ENCODE assay signal across 9 cellular contexts in genomic region chr5:2750026-2750757, GRCh38. TPM values are rescaled to one million over a fixed set of nuclear protein-coding genes. Genes with fewer than 3 reads are reported as not detected.
A peak's percentile ranks its signal among the peaks of the same experiment; 100 is the strongest.
DNase-seq lines count a peak whose midpoint lies in the region; ATAC-seq and TF ChIP-seq lines count a peak whose summit lies in the region.
"Had no signal": no experiment of that assay in that cellular context is flagged by ENCODE, and none has a peak within 500 bp of the region (broad histone marks: within the 10 kb centered on the region; RNA-seq: fewer than 3 reads in every experiment).

No MANE protein-coding gene starts in this region.

- no peak for TF ChIP-seq POLR2A in esophagus squamous epithelium (IDR thresholded peaks at IDR 0.05)

- TF ChIP-seq CTCF in esophagus squamous epithelium (IDR thresholded peaks at IDR 0.05), result no peak

- 0 out of 2 replicates have a peak overlapping the region, but pooled peaks have one; percentile 21 for H3K27ac ChIP-seq in SJCRH30
- H3K27ac ChIP-seq in esophagus squamous epithelium, result peak overlapping the region; percentile 28 to 86 (median 85)

- H3K36me3 ChIP-seq in H7 (replicated peaks; ENCODE audit: control insufficient read depth, insufficient read depth, low read length) (no peaks in the 10 kb centered on the region), SJCRH30 (peaks cover 8% of the 10 kb centered on the region; the same call in 1 of the 2 replicates), esophagus squamous epithelium (peaks cover 0 to 16% (median 0%) of the 10 kb centered on the region in 3 donors), neuron (ENCODE audit: insufficient read depth, low read length) (peaks cover 43% of the 10 kb centered on the region)

- peaks cover 66% of the 10 kb centered on the region for H3K27me3 ChIP-seq in H7 (ENCODE audit: control insufficient read depth, insufficient read depth, low read length)
- H3K27me3 ChIP-seq in SJCRH30, result no peaks in the 10 kb centered on the region
- H3K27me3 ChIP-seq in esophagus squamous epithelium, result peaks cover 0 to 98% (median 17%) of the 10 kb centered on the region in 4 donors
- H3K27me3 ChIP-seq in neuron (ENCODE audit: insufficient read depth, low read length), result no peaks in the 10 kb centered on the region

- DNase-seq in H7 (peak; percentile 76), SJCRH30 (peak in 1 of 2 experiments; percentile 13), esophagus squamous epithelium (lab: John Stamatoyannopoulos, UW) (no peak), SKM-1 treated with dmso at 0.1 percent for 144 hours (lab: John Stamatoyannopoulos, UW; ENCODE audit: unreplicated experiment) (no peak), NCI-H2227 treated with DMSO at 0.1 percent for 48 hours (lab: John Stamatoyannopoulos, UW) (no peak)
- DNase-seq: substantia nigra had no signal

- H3K4me1 ChIP-seq in SJCRH30, result no peaks in the 10 kb centered on the region
- peaks cover 5 to 62% (median 23%) of the 10 kb centered on the region in 3 donors for H3K4me1 ChIP-seq in esophagus squamous epithelium
- peaks cover 42% of the 10 kb centered on the region for H3K4me1 ChIP-seq in neuron (ENCODE audit: insufficient read depth, low read length)

- peak overlapping the region; percentile 77 for H3K4me3 ChIP-seq in H7 (ENCODE audit: insufficient read depth, low read depth, low read length)
- peak overlapping the region; percentile 81 for H3K4me3 ChIP-seq in SJCRH30
- H3K4me3 ChIP-seq in esophagus squamous epithelium, result peak overlapping the region; percentile 46 to 72 (median 64)
- H3K4me3 ChIP-seq in neuron (ENCODE audit: low read length), result peak overlapping the region; percentile 61

- H2AFZ ChIP-seq in neuron (ENCODE audit: low read depth, low read length), result no peak overlapping the region

- intact Hi-C loops in esophagus squamous epithelium (cut with DNase I), result no loop called here

- 29 to 37% methylated on average over 17 of the region's 63 CpGs for WGBS in esophagus squamous epithelium, 2 donors

- no peak for ATAC-seq in HG03520 (IDR thresholded peaks at IDR 0.05; ENCODE audit: unreplicated experiment)
- ATAC-seq in HG02571 (IDR thresholded peaks at IDR 0.05; ENCODE audit: unreplicated experiment), result no peak

- H3K9me3 ChIP-seq in SJCRH30 (replicated peaks) (no peaks in the 10 kb centered on the region), esophagus squamous epithelium (no peaks in the 10 kb centered on the region), neuron (ENCODE audit: low read length) (peaks cover 16% of the 10 kb centered on the region)

RNA-seq across cellular contexts. Expression of gene IRX2, which starts 1.3 kb away (rescaled TPM):
- total RNA-seq in H7 (2014; rRNA removed; shearing (Covaris generic)), result 51.4 and 74.9 TPM in 2 replicates
- 6.1 and 6.4 TPM in 2 replicates for total RNA-seq in SJCRH30 (2014; rRNA removed; shearing (Covaris generic))
- 1 to 10 TPM; 5.0 to 7.6 (median 6.0) TPM for total RNA-seq in esophagus squamous epithelium
